27 cellular contexts compared by ENCODE assay signal in genomic region chr17:67038861-67039365, GRCh38. TPM values are rescaled to one million over a fixed set of nuclear protein-coding genes. Genes with fewer than 3 reads are reported as not detected.
"Had no signal": no experiment of that assay in that cellular context is flagged by ENCODE, and none has a peak within 500 bp of the region (broad histone marks: within the 10 kb centered on the region; RNA-seq: fewer than 3 reads in every experiment).

No MANE protein-coding gene starts in this region.

- H3K4me2 ChIP-seq: hepatocyte, smooth muscle cell had no signal

- H3K79me2 ChIP-seq: hepatocyte, parathyroid adenoma had no signal

- H3K4me3 ChIP-seq: hepatocyte, left ventricle myocardium inferior, right atrium auricular region, right lobe of liver, smooth muscle cell, stomach, testis, thyroid gland, transverse colon, upper lobe of left lung, vagina had no signal

- H2AFZ ChIP-seq: hepatocyte, parathyroid adenoma had no signal

- H3K4me1 ChIP-seq: left ventricle myocardium inferior, parathyroid adenoma, right atrium auricular region, right lobe of liver, stomach, testis, thyroid gland, upper lobe of left lung, vagina had no signal

- H3K36me3 ChIP-seq: left ventricle myocardium inferior, right atrium auricular region, right lobe of liver, stomach, thyroid gland, transverse colon, upper lobe of left lung, vagina had no signal

- H3K9me3 ChIP-seq: left ventricle myocardium inferior, right atrium auricular region, right lobe of liver, stomach, testis, thyroid gland, transverse colon, upper lobe of left lung, vagina had no signal

- H3K27ac ChIP-seq: hepatocyte, left ventricle myocardium inferior, parathyroid adenoma, right atrium auricular region, right lobe of liver, stomach, testis, thyroid gland, transverse colon, upper lobe of left lung, vagina had no signal

- DNase-seq: islet precursor cell; left ventricle myocardium inferior; nucleus accumbens; right lobe of liver; stimulated activated CD4-positive, alpha-beta T cell treated with anti-CD3 and anti-CD28 coated beads, Interleukin-2, amount 100 ng/mL, for 24 hours; stimulated activated CD4-positive, alpha-beta T cell treated with anti-CD3 and anti-CD28 coated beads, Interleukin-4, amount 100 ng/mL, for 1 hour; stimulated activated naive B cell treated with anti-CD40 and anti-IgM and Interleukin-4, amounts not matched to agents 10 μg/mL and 1 μg/mL and 100 μg/mL, for 72 hours; stimulated activated naive CD8-positive, alpha-beta T cell treated with anti-CD3 and anti-CD28 coated beads, Interleukin-15, Interleukin-2, amounts not matched to agents 100 U/mL and 50 U/mL, for 24 hours; stomach; testis; thyroid gland; transverse colon; upper lobe of left lung had no signal

- H3K27me3 ChIP-seq: hepatocyte, right atrium auricular region, right lobe of liver, stomach, testis, thyroid gland, transverse colon, upper lobe of left lung, vagina had no signal

RNA-seq across cellular contexts. Expression of gene CACNG1, which starts 5.4 kb away (rescaled TPM):
- total RNA-seq: hepatocyte; kidney epithelial cell; left ventricle myocardium inferior; lower leg skin; lung microvascular endothelial cell; mucosa of gallbladder; naive thymus-derived CD8-positive, alpha-beta T cell; osteocyte; posterior vena cava; pulmonary artery endothelial cell; renal cortical epithelial cell; right atrium auricular region; right lobe of liver; smooth muscle cell; stomach; testis; thyroid gland; transverse colon; vagina had no signal
